ENCODE assay signal across 13 cellular contexts in genomic region chr17:37301288-37301687, GRCh38.
DNase-seq lines count a peak whose midpoint lies in the region; ATAC-seq and TF ChIP-seq lines count a peak whose summit lies in the region.
"Had no signal": no experiment of that assay in that cellular context is flagged by ENCODE, and none has a peak within 500 bp of the region (broad histone marks: within the 10 kb centered on the region; RNA-seq: fewer than 3 reads in every experiment).

No MANE protein-coding gene starts in this region.

- ATAC-seq in left lobe of liver (peak; percentile 37), GM18511 (IDR thresholded peaks at IDR 0.05; ENCODE audit: unreplicated experiment) (no peak), GM18498 (IDR thresholded peaks at IDR 0.05; ENCODE audit: unreplicated experiment) (no peak)
- ATAC-seq: Panc1 had no signal

- H3K36me3 Mint-ChIP-seq in endothelial cell (ENCODE audit: low read depth, unreplicated experiment), result no peaks in the 10 kb centered on the region

- peak overlapping the region; percentile 65 for H3K27ac ChIP-seq in 22Rv1
- H3K27ac ChIP-seq: stomach had no signal

- H3K4me1 Mint-ChIP-seq in endothelial cell (ENCODE audit: unreplicated experiment), result peaks cover 33% of the 10 kb centered on the region
- H3K4me1 Mint-ChIP-seq: activated B cell treated with CpG ODN at 0.5 μM for 24 hours had no signal

- H3K27ac Mint-ChIP-seq in endothelial cell (ENCODE audit: unreplicated experiment), result peak overlapping the region; percentile 7
- H3K27ac Mint-ChIP-seq: activated B cell treated with CpG ODN at 0.5 μM for 24 hours had no signal

- TF ChIP-seq CTCF in 22Rv1 (IDR thresholded peaks at IDR 0.05) (no peak), endothelial cell (IDR thresholded peaks at IDR 0.05; ENCODE audit: unreplicated experiment) (no peak)

- H3K9me3 Mint-ChIP-seq in endothelial cell (ENCODE audit: unreplicated experiment), result no peaks in the 10 kb centered on the region
- H3K9me3 Mint-ChIP-seq: activated B cell treated with CpG ODN at 0.5 μM for 24 hours had no signal

- H3K4me3 Mint-ChIP-seq in endothelial cell (ENCODE audit: unreplicated experiment), result no peak overlapping the region
- H3K4me3 Mint-ChIP-seq: activated B cell treated with CpG ODN at 0.5 μM for 24 hours had no signal

- no peaks in the 10 kb centered on the region for H3K27me3 Mint-ChIP-seq in endothelial cell (ENCODE audit: unreplicated experiment)
- H3K27me3 Mint-ChIP-seq: activated B cell treated with CpG ODN at 0.5 μM for 24 hours had no signal

- DNase-seq in NCI-H460 (ENCODE audit: extremely low read depth, low read depth) (peak; percentile 68), endothelial cell (ENCODE audit: low spot score) (no peak), left lobe of liver (ENCODE audit: low spot score) (no peak), ecto neural progenitor cell (ENCODE audit: low spot score) (no peak)
- DNase-seq in stimulated activated CD4-positive, alpha-beta T cell treated with anti-CD3 and anti-CD28 coated beads, Interleukin-4, amount 100 ng/mL, for 4 hours, result no peak
- DNase-seq: activated B cell treated with CpG ODN at 0.5 μM for 24 hours; MV-4-11; stimulated activated CD4-positive, alpha-beta T cell treated with anti-CD3 and anti-CD28 coated beads, Interleukin-15, amount 100 ng/mL, for 24 hours; stomach had no signal
